ENCODE assay signal across 15 cellular contexts in genomic region chr20:59164681-59165388, GRCh38. TPM values are rescaled to one million over a fixed set of nuclear protein-coding genes. Genes with fewer than 3 reads are reported as not detected.
DNase-seq lines count a peak whose midpoint lies in the region; ATAC-seq, FAIRE-seq and TF ChIP-seq lines count a peak whose summit lies in the region.
"Had no signal": no experiment of that assay in that cellular context is flagged by ENCODE, and none has a peak within 500 bp of the region (broad histone marks: within the 10 kb centered on the region; RNA-seq: fewer than 3 reads in every experiment).

No MANE protein-coding gene starts in this region.

- H2AFZ ChIP-seq in GM12878 (ENCODE audit: control insufficient read depth, low read depth, low read length), result no peak overlapping the region; the same call in 1 of the 2 replicates
- peak overlapping the region; percentile 7 for H2AFZ ChIP-seq in parathyroid adenoma

- peaks cover 88 to 97% (median 93%) of the 10 kb centered on the region in 3 donors for H3K4me1 Mint-ChIP-seq in CD8-positive, alpha-beta memory T cell

- no peak for TF ChIP-seq EP300 in GM12878 (IDR thresholded peaks at IDR 0.05; ENCODE audit: borderline replicate concordance in 1 of 2, control insufficient read depth in 1 of 2, low read depth in 2 of 2, low read length in 2 of 2)

- peaks cover 0 to 2% (median 0%) of the 10 kb centered on the region in 5 donors for H3K9me3 Mint-ChIP-seq in CD8-positive, alpha-beta memory T cell

- DNase-seq in CD8-positive, alpha-beta memory T cell, result peak in 2 of 5 donors; percentile 53 to 54
- no peak for DNase-seq in Jurkat, Clone E6-1 (ENCODE audit: low read depth, low spot score)
- DNase-seq in GM12878 (ENCODE audit: low read depth, low spot score) (no peak), gastrocnemius medialis (no peak)
- DNase-seq in stimulated activated CD4-positive, alpha-beta T cell treated with anti-CD3 and anti-CD28 coated beads, Interleukin-4, amount 100 ng/mL, for 24 hours, result no peak
- DNase-seq: body of pancreas, foreskin keratinocyte, GOT3, Karpas-422, NCI-H187 had no signal

- SMC1A ChIA-PET in GM12878 (lab: Charles Lee; ENCODE audit: uncharacterized antibody, unreplicated experiment), result no interaction called here

- peak overlapping the region; percentile 62 for H3K4me3 ChIP-seq in CD8-positive, alpha-beta memory T cell (ENCODE audit: low read length)
- peak overlapping the region; percentile 49 for H3K4me3 ChIP-seq in Jurkat, Clone E6-1 (ENCODE audit: low read length)
- H3K4me3 ChIP-seq in GM12878 (no peak overlapping the region), parathyroid adenoma (ENCODE audit: low read depth, low read length) (no peak overlapping the region), gastrocnemius medialis (no peak overlapping the region)
- H3K4me3 ChIP-seq: BLaER1, body of pancreas had no signal

- RAD21 ChIA-PET in GM12878 (lab: Charles Lee; ENCODE audit: unreplicated experiment), result no interaction called here

- in situ Hi-C loops in GM12878 (cut with MboI), result no loop called here
- in situ Hi-C loops in gastrocnemius medialis (cut with MboI; ENCODE audit: low sequenced_read_pairs in 4 of 4), result no loop called here

- H4K20me1 ChIP-seq in GM12878 (ENCODE audit: control insufficient read depth, insufficient read depth), result no peaks in the 10 kb centered on the region
- H4K20me1 ChIP-seq: BLaER1 had no signal

- TF ChIP-seq RAD21 in GM12878 (IDR thresholded peaks at IDR 0.05; ENCODE audit: insufficient read depth, low read depth, low read length), result no peak

- CTCF ChIA-PET in CD8-positive, alpha-beta memory T cell (lab: Charles Lee), result interaction anchor here (0.9 to 4.0 kb wide), 11 partner anchors 9 to 182 kb away, joined by 3 to 21 read pairs (median 5); partner anchors contain the start of gene ATP5F1E
- CTCF ChIA-PET in GM12878 (lab: Yijun Ruan, JAX), result no interaction called here

- POLR2A ChIA-PET in CD8-positive, alpha-beta memory T cell (lab: Charles Lee), result interaction anchor here (1.0 to 3.1 kb wide), 9 partner anchors 10 to 132 kb away, joined by 3 to 19 read pairs (median 5); partner anchors contain the start of gene ATP5F1E
- POLR2A ChIA-PET in GM12878 (lab: Charles Lee), result no interaction called here

- H3K9ac ChIP-seq in GM12878 (ENCODE audit: control insufficient read depth, insufficient read depth, low read length) (0 out of 2 replicates have a peak overlapping the region, but pooled peaks have one; percentile 7), parathyroid adenoma (no peak overlapping the region)
- H3K9ac ChIP-seq: BLaER1 had no signal

- TF ChIP-seq POLR2A in GM12878 (IDR thresholded peaks at IDR 0.05; ENCODE audit: low read depth, low read length), result no peak
- no peak for TF ChIP-seq POLR2A in gastrocnemius medialis (IDR thresholded peaks at IDR 0.05)

- H3K36me3 ChIP-seq in CD8-positive, alpha-beta memory T cell (ENCODE audit: insufficient read depth, low read length), result no peaks in the 10 kb centered on the region
- H3K36me3 ChIP-seq in GM12878 (ENCODE audit: control insufficient read depth in 2 of 2, insufficient read depth in 2 of 2, low read length in 1 of 2) (no peaks in the 10 kb centered on the region), parathyroid adenoma (ENCODE audit: control insufficient read depth, insufficient read depth, low read length) (no peaks in the 10 kb centered on the region), gastrocnemius medialis (no peaks in the 10 kb centered on the region)
- H3K36me3 ChIP-seq: BLaER1 had no signal

- peak overlapping the region; percentile 88 to 95 (median 92) for H3K4me3 Mint-ChIP-seq in CD8-positive, alpha-beta memory T cell

- H3K36me3 Mint-ChIP-seq in CD8-positive, alpha-beta memory T cell, result peaks cover 10 to 41% (median 10%) of the 10 kb centered on the region in 3 donors

- no peaks in the 10 kb centered on the region for H3K9me3 ChIP-seq in CD8-positive, alpha-beta memory T cell (ENCODE audit: low read length)
- H3K9me3 ChIP-seq in GM12878 (replicated peaks; ENCODE audit: control insufficient read depth, insufficient read depth, low read length) (no peaks in the 10 kb centered on the region), parathyroid adenoma (ENCODE audit: control insufficient read depth, low read length) (no peaks in the 10 kb centered on the region), gastrocnemius medialis (no peaks in the 10 kb centered on the region)
- H3K9me3 ChIP-seq: body of pancreas had no signal

- H3K79me2 ChIP-seq in GM12878 (ENCODE audit: control insufficient read depth, insufficient read depth, low read length) (no peaks in the 10 kb centered on the region), parathyroid adenoma (no peaks in the 10 kb centered on the region)

- intact Hi-C loops in GM12878 (cut with micrococcal nuclease; ENCODE audit: unreplicated experiment) (no loop called here), gastrocnemius medialis (cut with DNase I; ENCODE audit: low total_unique reads) (no loop called here)

- no peak for FAIRE-seq in GM12878 (lab: Jason Lieb, UNC)

- no peaks in the 10 kb centered on the region for H3K27me3 ChIP-seq in CD8-positive, alpha-beta memory T cell (ENCODE audit: insufficient read depth, low read length, poor library complexity, severe bottlenecking)
- H3K27me3 ChIP-seq in GM12878 (replicated peaks in 1 of 2; ENCODE audit: control insufficient read depth in 2 of 2, insufficient read depth in 2 of 2, low read length in 1 of 2) (peaks cover 0 to 2% of the 10 kb centered on the region in 2 experiments; a peak in 1 of 4 replicates), parathyroid adenoma (ENCODE audit: control insufficient read depth, insufficient read depth, low read length) (no peaks in the 10 kb centered on the region), gastrocnemius medialis (peaks cover 0 to 3% (median 0%) of the 10 kb centered on the region in 3 donors)
- H3K27me3 ChIP-seq: BLaER1, body of pancreas had no signal

- ATAC-seq in GM12878 (no peak), HG03442 (IDR thresholded peaks at IDR 0.05; ENCODE audit: unreplicated experiment) (no peak), gastrocnemius medialis (no peak)
- ATAC-seq: body of pancreas, foreskin keratinocyte had no signal

- no peaks in the 10 kb centered on the region for H3K27me3 Mint-ChIP-seq in CD8-positive, alpha-beta memory T cell

- BruUV-seq in GM12878 (replicated peaks; lab: Mats Ljungman, UMichigan), result no TSS peak

- peak overlapping the region; percentile 95 for H3K27ac ChIP-seq in CD8-positive, alpha-beta memory T cell (ENCODE audit: low read depth, low read length)
- H3K27ac ChIP-seq in GM12878 (ENCODE audit: control insufficient read depth, insufficient read depth), result no peak overlapping the region; the same call in 1 of the 2 replicates
- no peak overlapping the region for H3K27ac ChIP-seq in parathyroid adenoma
- no peak overlapping the region for H3K27ac ChIP-seq in gastrocnemius medialis
- H3K27ac ChIP-seq: body of pancreas, foreskin keratinocyte, RWPE1 had no signal

- peaks cover 90% of the 10 kb centered on the region for H3K4me1 ChIP-seq in CD8-positive, alpha-beta memory T cell (ENCODE audit: insufficient read depth, low read length)
- H3K4me1 ChIP-seq in GM12878 (ENCODE audit: control insufficient read depth, insufficient read depth, low read length) (peaks cover 4% of the 10 kb centered on the region; the same call in 1 of the 2 replicates), parathyroid adenoma (no peaks in the 10 kb centered on the region), gastrocnemius medialis (no peaks in the 10 kb centered on the region)
- H3K4me1 ChIP-seq: body of pancreas, foreskin keratinocyte had no signal

- 43% methylated on average over 9 of the region's 9 CpGs for WGBS in GM12878 (ENCODE audit: insufficient coverage, insufficient replicate concordance, low lambda C conversion rate, missing lambda C conversion rate)

- H3K27ac Mint-ChIP-seq in CD8-positive, alpha-beta memory T cell, result peak overlapping the region; percentile 95 to 100 (median 98)
- H3K27ac Mint-ChIP-seq: progenitor cell of endocrine pancreas had no signal

- H3K4me2 ChIP-seq in GM12878 (ENCODE audit: control insufficient read depth, insufficient read depth) (peak overlapping the region; percentile 48; the same call in 1 of the 2 replicates), parathyroid adenoma (ENCODE audit: low read length) (peak overlapping the region; percentile 4)

- no peak for TF ChIP-seq CTCF in GM12878 (IDR thresholded peaks at IDR 0.05 in 2 of 3, conservative IDR thresholded peaks at IDR 0.05 in 1 of 3; ENCODE audit: control insufficient read depth in 2 of 3, extremely low read depth in 1 of 3, insufficient read depth in 1 of 3, low read depth in 3 of 3, low read length in 3 of 3)
- no peak for TF ChIP-seq CTCF in parathyroid adenoma (IDR thresholded peaks at IDR 0.05)
- TF ChIP-seq CTCF in gastrocnemius medialis (IDR thresholded peaks at IDR 0.05 in 4 of 5, conservative IDR thresholded peaks at IDR 0.05 in 1 of 5), result no peak

TF ChIP-seq in GM12878, 131 proteins besides CTCF, POLR2A, EP300 and RAD21 (continues in another document):
- no peak for TF ChIP-seq ESRRA (IDR thresholded peaks at IDR 0.05; ENCODE audit: low read length)
- no peak for TF ChIP-seq SMARCA5 (IDR thresholded peaks at IDR 0.05)
- no peak for TF ChIP-seq FOS (IDR thresholded peaks at IDR 0.05; ENCODE audit: borderline replicate concordance, extremely low read depth, insufficient read length)
- no peak for TF ChIP-seq BACH1 (IDR thresholded peaks at IDR 0.05; ENCODE audit: borderline replicate concordance)
- TF ChIP-seq SP1 (IDR thresholded peaks at IDR 0.05; ENCODE audit: low read depth, low read length), result no peak
- TF ChIP-seq TARDBP (IDR thresholded peaks at IDR 0.05; ENCODE audit: borderline replicate concordance), result no peak

RNA-seq across cellular contexts. Expression of gene ZNF831, which starts 1.2 kb away (rescaled TPM):
- 1 to 10 TPM; 6.4 to 6.9 TPM for total RNA-seq in CD8-positive, alpha-beta memory T cell
- polyA plus RNA-seq in CD8-positive, alpha-beta memory T cell, result 12.1 TPM
- polyA plus RNA-seq in Jurkat, Clone E6-1 (2012; ENCODE audit: insufficient read depth, insufficient read length), result 0.76 TPM
- total RNA-seq in GM12878 (2013; cell fraction: nucleolus; rRNA removed), result 0.05 TPM in 1 of 2 replicates, not detected in the other
- total RNA-seq in GM12878 (2014; rRNA removed) (0.68 and 0.87 TPM in 2 replicates), GM12878 (2014; rRNA removed; fragmentation: Illumina TruSeq; extraction: Trizol) (0.51 and 0.54 TPM in 2 replicates), GM12878 (2021) (0.85 and 0.97 TPM in 2 replicates), gastrocnemius medialis (under 1 TPM in 2 of 4 donors, not detected in 2; 0.05 to 0.07 TPM)
- polyA plus RNA-seq in GM12878 (2011; ENCODE audit: low read depth), result 0.17 TPM
- polyA plus RNA-seq in GM12878 (2011; rRNA removed) (0.11 and 0.13 TPM in 2 replicates), GM12878 (2014; fragmentation: Illumina TruSeq; extraction: Trizol) (0.32 and 0.41 TPM in 2 replicates), GM12878 (2014; fragmentation: Nextera tagmentation; extraction: Ambion mirVana) (under 1 TPM; 0.05 to 0.13 TPM), GM12878 (2014; rRNA removed) (0.35 and 0.48 TPM in 2 replicates), GM12878 (2016; fragmentation: Nextera tagmentation; extraction: Ambion mirVana) (under 1 TPM; 0.01 to 0.06 TPM)
- 0.12 and 0.13 TPM in 2 replicates for polyA plus RNA-seq in GM12878 (2011; cell fraction: cytosol; rRNA removed)
- polyA plus RNA-seq in GM12878 (2011; cell fraction: nucleus; rRNA removed), result 0.42 and 0.43 TPM in 2 replicates
- 0.29 and 0.31 TPM in 2 replicates for polyA plus RNA-seq in GM12878 (2012)
- 0.22 and 0.41 TPM in 2 replicates for polyA minus RNA-seq in GM12878 (2011; rRNA and poly(A)+ RNA removed)
- 0.10 and 0.13 TPM in 2 replicates for polyA minus RNA-seq in GM12878 (2011; cell fraction: cytosol; rRNA and poly(A)+ RNA removed)
- polyA minus RNA-seq in GM12878 (2011; cell fraction: nucleus; rRNA and poly(A)+ RNA removed), result 0.36 and 0.77 TPM in 2 replicates
- total RNA-seq: foreskin keratinocyte, progenitor cell of endocrine pancreas had no signal
- polyA plus RNA-seq: foreskin keratinocyte had no signal

Comparison
In these comparisons a context has a peak if more than half of its experiments do, and no peak if none do; other contexts are left out.
1. H3K4me3 ChIP-seq: peak in CD8-positive, alpha-beta memory T cell (single experiment) and Jurkat, Clone E6-1 (single experiment); none in GM12878 (single experiment), parathyroid adenoma (single experiment) and gastrocnemius medialis (0 of 4).